Comparison of ENCODE assay signal across 20 cellular contexts in the genomic region with DNA sequence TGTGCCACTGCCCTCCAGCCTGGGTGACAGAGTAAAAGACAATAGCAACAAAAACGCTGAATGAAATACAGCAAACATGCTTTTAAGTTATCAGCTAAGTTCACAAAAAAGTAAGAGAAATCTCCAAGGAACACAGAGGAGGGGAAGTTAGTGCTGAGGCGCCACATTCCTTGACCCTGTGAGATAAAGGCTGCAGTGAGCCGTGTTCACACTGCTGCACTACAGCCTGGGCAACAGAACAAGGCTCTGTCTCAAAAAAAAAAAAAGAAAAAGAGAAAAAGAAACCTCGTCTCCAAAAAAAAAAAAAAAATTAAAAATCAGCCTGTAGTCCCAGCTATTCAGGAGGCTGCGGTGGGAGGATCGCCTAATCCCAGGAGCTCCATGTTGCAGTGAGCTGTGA. TPM values are rescaled to one million over a fixed set of nuclear protein-coding genes. Genes with fewer than 3 reads are reported as not detected.
"Had no signal": no experiment of that assay in that cellular context is flagged by ENCODE, and none has a peak within 500 bp of the region (broad histone marks: within the 10 kb centered on the region; RNA-seq: fewer than 3 reads in every experiment).

No MANE protein-coding gene starts in this region.

- H3K27me3 ChIP-seq: suprapubic skin had no signal

- H3K9me3 ChIP-seq: SK-N-SH, suprapubic skin had no signal

- H3K27ac ChIP-seq: suprapubic skin had no signal

- H3K4me3 ChIP-seq: smooth muscle cell, suprapubic skin had no signal

- H3K9ac ChIP-seq: SK-N-SH had no signal

- ATAC-seq: T-cell had no signal

- DNase-seq: activated B cell treated with CpG ODN at 0.5 μM for 24 hours; activated CD4-positive, alpha-beta T cell treated with anti-CD3 and anti-CD28 coated beads, Interleukin-2, amount 10 ng/mL, durations not matched to agents 24 days and 14 days; activated CD8-positive, alpha-beta memory T cell treated with anti-CD3 and anti-CD28 coated beads, Interleukin-2, amount 50 U/mL, for 48 hours; activated naive CD8-positive, alpha-beta T cell treated with anti-CD3 and anti-CD28 coated beads for 36 hours; dermis blood vessel endothelial cell; effector memory CD8-positive, alpha-beta T cell; hypothalamus; kidney glomerular epithelial cell; naive B cell; SK-N-SH; T-cell; T1000 had no signal

- H3K36me3 ChIP-seq: suprapubic skin had no signal

- H3K4me2 ChIP-seq: SK-N-SH, smooth muscle cell had no signal

RNA-seq across cellular contexts. Expression of gene TSPAN16, which starts 17.3 kb away (rescaled TPM):
- total RNA-seq: activated B cell treated with CpG ODN at 0.5 μM for 24 hours; activated CD4-positive, alpha-beta T cell treated with anti-CD3 and anti-CD28 coated beads, Interleukin-2, amount 10 ng/mL, durations not matched to agents 24 days and 14 days; activated naive CD8-positive, alpha-beta T cell treated with anti-CD3 and anti-CD28 coated beads for 36 hours; activated T-helper 1 cell treated with anti-CD3 and anti-CD28 coated beads, Interleukin-12 subunit alpha, Interleukin-12 subunit beta, Interleukin-2, Interleukin-4 antibody, amounts not matched to agents 30 ng/mL and 10 ng/mL and 1 ng/mL, durations not matched to agents 14 hours and 24 hours and 36 hours; cerebellum; dermis blood vessel endothelial cell; epithelial cell of proximal tubule; lung microvascular endothelial cell; mononuclear cell; renal cortical epithelial cell; smooth muscle cell; suprapubic skin; T-cell had no signal
- polyA plus RNA-seq: SK-N-SH, smooth muscle cell had no signal

RNA-seq across cellular contexts. Expression of gene ANGPTL8, which starts 39.3 kb away (rescaled TPM):
- total RNA-seq: activated B cell treated with CpG ODN at 0.5 μM for 24 hours; activated CD4-positive, alpha-beta T cell treated with anti-CD3 and anti-CD28 coated beads, Interleukin-2, amount 10 ng/mL, durations not matched to agents 24 days and 14 days; activated naive CD8-positive, alpha-beta T cell treated with anti-CD3 and anti-CD28 coated beads for 36 hours; activated T-helper 1 cell treated with anti-CD3 and anti-CD28 coated beads, Interleukin-12 subunit alpha, Interleukin-12 subunit beta, Interleukin-2, Interleukin-4 antibody, amounts not matched to agents 30 ng/mL and 10 ng/mL and 1 ng/mL, durations not matched to agents 14 hours and 24 hours and 36 hours; cerebellum; dermis blood vessel endothelial cell; epithelial cell of proximal tubule; lung microvascular endothelial cell; mononuclear cell; renal cortical epithelial cell; suprapubic skin; T-cell had no signal
